In the genomic region with DNA sequence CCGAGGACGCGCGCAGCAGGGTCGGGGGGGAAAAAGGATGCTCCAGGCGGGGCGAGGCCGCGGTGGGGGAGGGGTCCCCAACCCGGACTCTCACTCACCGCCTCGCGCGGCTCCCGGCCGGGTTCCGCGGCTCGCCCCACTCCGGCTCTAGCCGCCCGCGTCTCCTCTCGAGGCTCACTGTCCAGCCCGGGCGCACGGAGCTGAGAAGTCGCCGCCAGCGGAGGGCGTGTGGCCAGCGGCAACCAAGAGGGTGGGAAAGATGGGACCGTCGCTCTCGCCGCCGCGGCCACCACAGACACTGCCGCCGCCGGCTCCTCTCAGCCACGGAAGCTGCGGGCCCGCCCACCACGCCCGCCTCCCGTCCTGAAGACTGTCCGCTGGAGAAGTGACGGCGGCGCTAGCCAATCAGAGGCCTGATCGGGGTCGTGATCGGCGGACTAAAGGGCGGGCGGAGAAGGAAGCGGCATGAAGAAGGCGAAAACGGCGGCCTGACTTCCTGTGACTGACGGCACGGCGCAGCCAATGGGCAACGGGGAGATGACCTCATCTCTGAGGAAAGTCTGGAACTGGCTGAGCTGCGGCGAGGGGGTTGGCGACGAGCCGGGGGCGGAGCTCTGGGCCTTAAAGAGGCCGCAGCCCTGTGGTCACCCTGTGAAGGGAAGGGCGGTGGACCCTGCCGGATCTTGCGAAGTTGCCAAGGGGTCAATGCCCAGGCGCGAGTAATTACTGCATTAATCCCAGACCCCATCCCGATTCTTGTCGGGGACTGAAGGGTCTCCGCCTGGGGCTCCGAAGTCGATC, we compare ENCODE assay signal across 8 cellular contexts. TPM values are rescaled to one million over a fixed set of nuclear protein-coding genes. Genes with fewer than 3 reads are reported as not detected.
A peak's percentile ranks its signal among the peaks of the same experiment; 100 is the strongest.
DNase-seq lines count a peak whose midpoint lies in the region; ATAC-seq, FAIRE-seq and TF ChIP-seq lines count a peak whose summit lies in the region.

A gene (minus strand): TSS at position 340 of the 801 bp plus-strand sequence.

- peak within 1 kb of the TSS; percentile 78 for H4K12ac ChIP-seq in trophoblast cell (ENCODE audit: low read depth, low read length)

- H3K27ac ChIP-seq in adrenal gland (peak within 1 kb of the TSS; percentile 57 to 94 (median 88)), trophoblast cell (ENCODE audit: low read depth, low read length) (peak within 1 kb of the TSS; percentile 75), transverse colon (peak within 1 kb of the TSS; percentile 91 to 98 (median 95))

- peak; percentile 89 for ATAC-seq in HG02852 (IDR thresholded peaks at IDR 0.05; ENCODE audit: unreplicated experiment)

- 0% methylated on average over 18 to 82 of the region's 82 CpGs for WGBS in adrenal gland, 4 donors
- no CpG with 5 or more reads among the region's 82 CpGs for WGBS in trophoblast cell (ENCODE audit: extremely low coverage, insufficient coverage, insufficient read length)
- 0% methylated on average over 63 of the region's 82 CpGs; no CpG with 5 or more reads in 1 of the 2 donors for WGBS in transverse colon (ENCODE audit: low coverage in 1 of 2), 2 donors

- in situ Hi-C loops in transverse colon (cut with MboI; ENCODE audit: low pct_ligation_motif_present in 1 of 4, low pct_unique_long_range_greater_than_20kb in 1 of 4, low sequenced_read_pairs in 3 of 4): loop anchor here in 2 of 4 donors (10.0 to 25.0 kb wide), 2 partner anchors 99 to 112 kb away; no protein-coding TSS in a partner anchor

- H3K9ac ChIP-seq in trophoblast cell (ENCODE audit: low read length): peak within 1 kb of the TSS; percentile 93

- H3K9me3 ChIP-seq in adrenal gland (replicated peaks in 1 of 3): no peaks in the 10 kb centered on the region
- no peaks in the 10 kb centered on the region for H3K9me3 ChIP-seq in trophoblast cell (ENCODE audit: insufficient read depth, low read depth, low read length)
- H3K9me3 ChIP-seq in transverse colon: no peaks in the 10 kb centered on the region

- TF ChIP-seq POLR2A in GM12892 (IDR thresholded peaks at IDR 0.05; ENCODE audit: low read depth, low read length) (peak; percentile 93), adrenal gland (IDR thresholded peaks at IDR 0.05) (peak; percentile 95 to 99), transverse colon (IDR thresholded peaks at IDR 0.05) (peak; percentile 99)

- H3K23ac ChIP-seq in trophoblast cell (ENCODE audit: low read length): no peak within 1 kb of the TSS

- DNase-seq in GM12892 (ENCODE audit: insufficient read length) (peak; percentile 87), NCI-H146 (lab: John Stamatoyannopoulos, UW) (peak; percentile 98), T-helper 1 cell (peak; percentile 99 to 100 (median 99)), adrenal gland (peak; percentile 100), cardiac septum (ENCODE audit: low spot score) (peak; percentile 100), trophoblast cell (peak; percentile 99 to 100), transverse colon (peak; percentile 100)

- H3K4me2 ChIP-seq in trophoblast cell (ENCODE audit: low read length): peak within 1 kb of the TSS; percentile 89

- TF ChIP-seq CTCF in adrenal gland (IDR thresholded peaks at IDR 0.05) (no peak), transverse colon (IDR thresholded peaks at IDR 0.05) (peak in 1 of 5 experiments; percentile 15)

- H3K4me3 ChIP-seq in adrenal gland: peak within 1 kb of the TSS; percentile 53 to 97 (median 79)
- peak within 1 kb of the TSS; percentile 100 for H3K4me3 ChIP-seq in trophoblast cell (ENCODE audit: low read depth, low read length)
- peak within 1 kb of the TSS; percentile 73 to 100 (median 84) for H3K4me3 ChIP-seq in transverse colon

- H3K14ac ChIP-seq in trophoblast cell (ENCODE audit: low read length): peak within 1 kb of the TSS; percentile 93

- peaks cover 21% of the 10 kb centered on the region for H3K79me2 ChIP-seq in trophoblast cell (ENCODE audit: control insufficient read depth, insufficient read depth, low read length, poor library complexity)

- intact Hi-C loops in adrenal gland (cut with DNase I) (no loop called here), cardiac septum (cut with DNase I) (loop anchor here (5.0 to 10.0 kb wide), 3 partner anchors 109 to 262 kb away; a partner anchor contains a TSS), transverse colon (cut with DNase I; ENCODE audit: low total_unique reads) (loop anchor here (10.0 kb wide), 1 partner anchor 122 kb away; no protein-coding TSS in a partner anchor)

- H3K18ac ChIP-seq in trophoblast cell (ENCODE audit: low read length): peak within 1 kb of the TSS; percentile 93

- H2AFZ ChIP-seq in trophoblast cell (ENCODE audit: insufficient read depth, low read length, poor library complexity): peak within 1 kb of the TSS; percentile 96

- peaks cover 7 to 24% of the 10 kb centered on the region in 2 donors for H3K4me1 ChIP-seq in adrenal gland (replicated peaks in 1 of 2)
- peaks cover 9 to 12% of the 10 kb centered on the region in 2 experiments for H3K4me1 ChIP-seq in trophoblast cell (ENCODE audit: control insufficient read depth in 1 of 2, insufficient read depth in 2 of 2, low read length in 2 of 2)
- H3K4me1 ChIP-seq in transverse colon: peaks cover 0 to 53% (median 25%) of the 10 kb centered on the region in 4 donors

- peak within 1 kb of the TSS; percentile 87 for H2BK120ac ChIP-seq in trophoblast cell (ENCODE audit: insufficient read depth, low read length, poor library complexity)

- no peaks in the 10 kb centered on the region for H3K36me3 ChIP-seq in adrenal gland (replicated peaks in 1 of 2)
- no peaks in the 10 kb centered on the region for H3K36me3 ChIP-seq in trophoblast cell (ENCODE audit: control insufficient read depth in 1 of 2, insufficient read depth in 2 of 2, low read length in 2 of 2)
- no peaks in the 10 kb centered on the region for H3K36me3 ChIP-seq in transverse colon

- H3K79me1 ChIP-seq in trophoblast cell (ENCODE audit: low read length): peaks cover 9% of the 10 kb centered on the region

- FAIRE-seq in GM12892 (lab: Jason Lieb, UNC): peak; percentile 100

- H2BK12ac ChIP-seq in trophoblast cell (ENCODE audit: low read length): peak within 1 kb of the TSS; percentile 84

- H2BK5ac ChIP-seq in trophoblast cell (ENCODE audit: low read depth, low read length, poor library complexity): peak within 1 kb of the TSS; percentile 84

- H3K27me3 ChIP-seq in adrenal gland (no peaks in the 10 kb centered on the region), trophoblast cell (ENCODE audit: insufficient read depth, low read length) (no peaks in the 10 kb centered on the region), transverse colon (no peaks in the 10 kb centered on the region)

- peak within 1 kb of the TSS; percentile 93 for H4K91ac ChIP-seq in trophoblast cell (ENCODE audit: low read depth, low read length)

- peak within 1 kb of the TSS; percentile 87 for H3K4ac ChIP-seq in trophoblast cell (ENCODE audit: low read depth, low read length)

- TF ChIP-seq EP300 in transverse colon (IDR thresholded peaks at IDR 0.05; ENCODE audit: low read depth): no peak

- H4K8ac ChIP-seq in trophoblast cell (ENCODE audit: low read depth, low read length): peak within 1 kb of the TSS; percentile 96

- peak within 1 kb of the TSS; percentile 61 for H2AK5ac ChIP-seq in trophoblast cell (ENCODE audit: low read length)

RNA-seq across cellular contexts. Expression of the gene that starts here (rescaled TPM):
- polyA plus RNA-seq in GM12892 (2012; ENCODE audit: missing spikeins): 15.1 TPM
- 100 to 1,000 TPM in 2 of 8 donors, 10 to 100 TPM in 6; 33.9 to 141 (median 47.8) TPM for total RNA-seq in adrenal gland
- polyA plus RNA-seq in adrenal gland: 10 to 100 TPM; 12.3 to 49.8 (median 22.7) TPM
- total RNA-seq in cardiac septum: 24.3 TPM
- polyA plus RNA-seq in trophoblast cell (2013): 51.3 and 51.5 TPM in 2 replicates
- 100 to 1,000 TPM in 2 of 4 donors, 10 to 100 TPM in 2; 46.0 to 408 (median 90.0) TPM for total RNA-seq in transverse colon

Comparison
In these comparisons a context has a peak if more than half of its experiments do, and no peak if none do; other contexts are left out.
1. Peak in every context shown above with its lines: DNase-seq, ATAC-seq, H3K4me3 ChIP-seq and H3K27ac ChIP-seq.
2. intact Hi-C loops: an anchor here in cardiac septum (5.0 to 10.0 kb wide) and transverse colon (10.0 kb wide); none called in adrenal gland.